In the genomic region with DNA sequence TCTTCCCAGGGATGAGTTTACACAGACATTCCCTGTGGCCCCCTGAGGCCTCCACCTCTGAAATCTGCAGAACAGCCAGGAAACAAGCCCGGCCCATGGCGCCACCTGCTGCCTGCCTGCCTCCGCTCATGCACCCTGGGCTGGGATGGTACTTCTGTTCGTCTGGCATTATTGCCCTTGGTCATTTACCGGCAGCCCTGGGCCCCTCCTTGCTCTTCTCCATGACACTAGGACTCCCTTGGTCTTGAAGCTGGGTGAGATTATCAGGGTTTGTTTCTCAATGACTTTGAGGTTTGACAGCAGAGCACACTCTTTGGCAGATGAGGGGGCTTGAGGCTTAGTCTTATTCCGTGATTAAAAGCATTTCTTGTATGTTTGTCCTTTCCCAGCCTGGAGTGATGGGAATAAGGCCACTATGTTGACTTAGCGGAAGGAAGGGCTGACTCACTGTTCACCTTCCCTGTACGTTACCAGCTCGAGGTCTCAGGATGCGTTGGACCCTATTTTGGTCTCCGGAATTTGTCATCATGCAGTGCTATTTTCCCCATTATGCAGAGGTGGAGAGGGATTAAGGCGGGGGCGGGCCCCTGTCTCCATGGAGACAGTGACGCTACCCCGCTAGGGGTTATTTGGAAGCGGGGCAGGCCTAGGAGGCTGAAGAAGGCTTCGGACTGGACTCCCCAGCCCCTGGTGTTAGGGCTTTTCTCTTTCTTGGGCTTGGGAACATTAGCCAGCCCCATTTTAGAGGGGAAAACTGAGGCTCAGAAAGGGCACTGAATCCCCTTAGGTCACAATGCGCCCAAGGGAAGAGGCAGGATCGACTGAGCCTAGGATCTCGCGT, we compare ENCODE assay signal across 8 cellular contexts. TPM values are rescaled to one million over a fixed set of nuclear protein-coding genes. Genes with fewer than 3 reads are reported as not detected.
DNase-seq lines count a peak whose midpoint lies in the region; ATAC-seq and TF ChIP-seq lines count a peak whose summit lies in the region.

No MANE protein-coding gene starts in this region.

- H3K36me3 Mint-ChIP-seq in CD8-positive, alpha-beta memory T cell = peaks cover 0 to 19% (median 4%) of the 10 kb centered on the region in 3 donors
- peaks cover 16% of the 10 kb centered on the region for H3K36me3 Mint-ChIP-seq in activated T-helper 1 cell treated with anti-CD3 and anti-CD28 coated beads, Interleukin-12 subunit alpha, Interleukin-12 subunit beta, Interleukin-2, Interleukin-4 antibody, amounts not matched to agents 30 ng/mL and 10 ng/mL and 1 ng/mL, durations not matched to agents 14 hours and 24 hours and 36 hours (ENCODE audit: low read depth)
- no peaks in the 10 kb centered on the region for H3K36me3 Mint-ChIP-seq in naive B cell
- peaks cover 13% of the 10 kb centered on the region for H3K36me3 Mint-ChIP-seq in stimulated activated memory B cell treated with anti-CD40 and anti-IgM and Interleukin-4, amounts not matched to agents 10 μg/mL and 1 μg/mL and 100 μg/mL, for 72 hours

- H2AFZ ChIP-seq in PC-3 (ENCODE audit: low read length) = peak overlapping the region; percentile 97
- H2AFZ ChIP-seq in fibroblast of lung (ENCODE audit: low read length) = peak overlapping the region; percentile 89

- peak overlapping the region; percentile 86 to 99 (median 98) for H3K27ac Mint-ChIP-seq in CD8-positive, alpha-beta memory T cell
- H3K27ac Mint-ChIP-seq in activated T-helper 1 cell treated with anti-CD3 and anti-CD28 coated beads, Interleukin-12 subunit alpha, Interleukin-12 subunit beta, Interleukin-2, Interleukin-4 antibody, amounts not matched to agents 30 ng/mL and 10 ng/mL and 1 ng/mL, durations not matched to agents 14 hours and 24 hours and 36 hours = peak overlapping the region; percentile 98
- H3K27ac Mint-ChIP-seq in naive B cell = peak overlapping the region; percentile 95 to 99 (median 97)
- peak overlapping the region; percentile 94 for H3K27ac Mint-ChIP-seq in stimulated activated memory B cell treated with anti-CD40 and anti-IgM and Interleukin-4, amounts not matched to agents 10 μg/mL and 1 μg/mL and 100 μg/mL, for 72 hours

- no peaks in the 10 kb centered on the region for H3K27me3 Mint-ChIP-seq in CD8-positive, alpha-beta memory T cell
- H3K27me3 Mint-ChIP-seq in activated T-helper 1 cell treated with anti-CD3 and anti-CD28 coated beads, Interleukin-12 subunit alpha, Interleukin-12 subunit beta, Interleukin-2, Interleukin-4 antibody, amounts not matched to agents 30 ng/mL and 10 ng/mL and 1 ng/mL, durations not matched to agents 14 hours and 24 hours and 36 hours (ENCODE audit: insufficient read depth) = peaks cover 4% of the 10 kb centered on the region
- no peaks in the 10 kb centered on the region for H3K27me3 Mint-ChIP-seq in naive B cell
- H3K27me3 Mint-ChIP-seq in stimulated activated memory B cell treated with anti-CD40 and anti-IgM and Interleukin-4, amounts not matched to agents 10 μg/mL and 1 μg/mL and 100 μg/mL, for 72 hours = no peaks in the 10 kb centered on the region

- peak overlapping the region; percentile 94 for H3K4me3 ChIP-seq in CD8-positive, alpha-beta memory T cell (ENCODE audit: low read length)
- H3K4me3 ChIP-seq in PC-3 (ENCODE audit: low read length) (peak overlapping the region; percentile 84), fibroblast of lung (replicated peaks in 1 of 4; ENCODE audit: control extremely low read depth in 1 of 4, insufficient read depth in 1 of 4, low read depth in 3 of 4, low read length in 4 of 4) (peak overlapping the region; percentile 68 to 92 (median 80))

- peak overlapping the region; percentile 82 for H3K27ac ChIP-seq in CD8-positive, alpha-beta memory T cell (ENCODE audit: low read depth, low read length)
- H3K27ac ChIP-seq in PC-3 (ENCODE audit: low read length) = peak overlapping the region; percentile 88
- H3K27ac ChIP-seq in fibroblast of lung (ENCODE audit: insufficient read depth, low read length) = peak overlapping the region; percentile 90

- peak overlapping the region; percentile 92 to 97 (median 96) for H3K4me3 Mint-ChIP-seq in CD8-positive, alpha-beta memory T cell
- peak overlapping the region; percentile 93 for H3K4me3 Mint-ChIP-seq in activated T-helper 1 cell treated with anti-CD3 and anti-CD28 coated beads, Interleukin-12 subunit alpha, Interleukin-12 subunit beta, Interleukin-2, Interleukin-4 antibody, amounts not matched to agents 30 ng/mL and 10 ng/mL and 1 ng/mL, durations not matched to agents 14 hours and 24 hours and 36 hours
- H3K4me3 Mint-ChIP-seq in naive B cell = peak overlapping the region; percentile 96 to 99 (median 98)
- H3K4me3 Mint-ChIP-seq in stimulated activated memory B cell treated with anti-CD40 and anti-IgM and Interleukin-4, amounts not matched to agents 10 μg/mL and 1 μg/mL and 100 μg/mL, for 72 hours = peak overlapping the region; percentile 99

- TF ChIP-seq CTCF in PC-3 (conservative IDR thresholded peaks at IDR 0.05; ENCODE audit: low read depth, low read length) (peak; percentile 69), fibroblast of lung (conservative IDR thresholded peaks at IDR 0.05 in 1 of 2, IDR thresholded peaks at IDR 0.05 in 1 of 2; ENCODE audit: low read depth in 1 of 2, low read length in 2 of 2) (peak; percentile 69 to 75)

- no peaks in the 10 kb centered on the region for H3F3A ChIP-seq in PC-3 (ENCODE audit: low read length, unreplicated experiment)

- H3K9ac ChIP-seq in PC-3 (ENCODE audit: low read length) (peak overlapping the region; percentile 86), fibroblast of lung (ENCODE audit: insufficient read depth, low read length) (peak overlapping the region; percentile 68)

- H3K79me2 ChIP-seq in PC-3 (ENCODE audit: low read length) (peaks cover 25% of the 10 kb centered on the region), fibroblast of lung (ENCODE audit: control insufficient read depth, insufficient read depth, low read length) (no peaks in the 10 kb centered on the region)

- H4K20me1 ChIP-seq in PC-3 (ENCODE audit: low read length) (no peaks in the 10 kb centered on the region), fibroblast of lung (ENCODE audit: control insufficient read depth, extremely low read depth, insufficient read depth, low read length) (no peaks in the 10 kb centered on the region)

- ATAC-seq in GM21360 (IDR thresholded peaks at IDR 0.05; ENCODE audit: unreplicated experiment) = peak; percentile 25
- peak; percentile 61 for ATAC-seq in PC-3
- peak; percentile 29 for ATAC-seq in naive B cell (ENCODE audit: low read depth in 2 of 2)
- ATAC-seq in stimulated activated memory B cell treated with anti-CD40 and anti-IgM and Interleukin-4, amounts not matched to agents 10 μg/mL and 1 μg/mL and 100 μg/mL, for 72 hours = peak; percentile 50

- BruUV-seq in PC-3 (replicated peaks; lab: Mats Ljungman, UMichigan) = TSS peak; percentile 58

- peaks cover 35 to 45% (median 42%) of the 10 kb centered on the region in 3 donors for H3K4me1 Mint-ChIP-seq in CD8-positive, alpha-beta memory T cell
- peaks cover 31% of the 10 kb centered on the region for H3K4me1 Mint-ChIP-seq in activated T-helper 1 cell treated with anti-CD3 and anti-CD28 coated beads, Interleukin-12 subunit alpha, Interleukin-12 subunit beta, Interleukin-2, Interleukin-4 antibody, amounts not matched to agents 30 ng/mL and 10 ng/mL and 1 ng/mL, durations not matched to agents 14 hours and 24 hours and 36 hours (ENCODE audit: low read depth)
- peaks cover 30 to 45% (median 31%) of the 10 kb centered on the region in 3 donors for H3K4me1 Mint-ChIP-seq in naive B cell
- peaks cover 45% of the 10 kb centered on the region for H3K4me1 Mint-ChIP-seq in stimulated activated memory B cell treated with anti-CD40 and anti-IgM and Interleukin-4, amounts not matched to agents 10 μg/mL and 1 μg/mL and 100 μg/mL, for 72 hours

- H3K36me3 ChIP-seq in CD8-positive, alpha-beta memory T cell (ENCODE audit: insufficient read depth, low read length) = no peaks in the 10 kb centered on the region
- H3K36me3 ChIP-seq in PC-3 (ENCODE audit: low read depth, low read length) = no peaks in the 10 kb centered on the region; the same call in none of the 2 replicates
- H3K36me3 ChIP-seq in fibroblast of lung (ENCODE audit: control insufficient read depth, insufficient read depth, low read length) = no peaks in the 10 kb centered on the region

- POLR2A ChIA-PET in CD8-positive, alpha-beta memory T cell (lab: Charles Lee) = interaction anchor here (1.0 kb wide), 1 partner anchor 316 kb away, joined by 3 read pairs; a partner anchor contains a TSS
- POLR2A ChIA-PET in PC-3 (lab: Charles Lee; ENCODE audit: unreplicated experiment) = no interaction called here

- DNase-seq in CD8-positive, alpha-beta memory T cell = peak; percentile 38 to 68 (median 44)
- DNase-seq in HUDEP-2 (lab: John Stamatoyannopoulos, UW; ENCODE audit: unreplicated experiment in 76 of 76) (peak in 64 of 76 experiments; percentile 13 to 76 (median 48)), PC-3 (peak; percentile 61), fibroblast of lung (ENCODE audit: low read depth in 2 of 2) (peak; percentile 50 to 79), naive B cell (peak; percentile 39)
- DNase-seq in activated T-helper 1 cell treated with anti-CD3 and anti-CD28 coated beads, Interleukin-12 subunit alpha, Interleukin-12 subunit beta, Interleukin-2, Interleukin-4 antibody, amounts not matched to agents 30 ng/mL and 10 ng/mL and 1 ng/mL, durations not matched to agents 14 hours and 24 hours and 36 hours (ENCODE audit: low spot score) = peak; percentile 49

- H3K9me2 ChIP-seq in PC-3 (replicated peaks; ENCODE audit: low read length) = no peaks in the 10 kb centered on the region

- H3K27me3 ChIP-seq in CD8-positive, alpha-beta memory T cell (ENCODE audit: insufficient read depth, low read length, poor library complexity, severe bottlenecking) = no peaks in the 10 kb centered on the region
- H3K27me3 ChIP-seq in PC-3 (ENCODE audit: low read length) (no peaks in the 10 kb centered on the region), fibroblast of lung (ENCODE audit: control insufficient read depth, insufficient read depth, low read length) (no peaks in the 10 kb centered on the region)

- H3K4me1 ChIP-seq in CD8-positive, alpha-beta memory T cell (ENCODE audit: insufficient read depth, low read length) = peaks cover 33% of the 10 kb centered on the region
- H3K4me1 ChIP-seq in PC-3 (ENCODE audit: insufficient read depth, low read length) (peaks cover 19% of the 10 kb centered on the region), fibroblast of lung (ENCODE audit: control insufficient read depth, extremely low read depth, insufficient read depth, low read length) (peaks cover 10% of the 10 kb centered on the region)

- no peaks in the 10 kb centered on the region for H3K9me3 Mint-ChIP-seq in CD8-positive, alpha-beta memory T cell
- H3K9me3 Mint-ChIP-seq in activated T-helper 1 cell treated with anti-CD3 and anti-CD28 coated beads, Interleukin-12 subunit alpha, Interleukin-12 subunit beta, Interleukin-2, Interleukin-4 antibody, amounts not matched to agents 30 ng/mL and 10 ng/mL and 1 ng/mL, durations not matched to agents 14 hours and 24 hours and 36 hours = no peaks in the 10 kb centered on the region
- no peaks in the 10 kb centered on the region for H3K9me3 Mint-ChIP-seq in naive B cell
- H3K9me3 Mint-ChIP-seq in stimulated activated memory B cell treated with anti-CD40 and anti-IgM and Interleukin-4, amounts not matched to agents 10 μg/mL and 1 μg/mL and 100 μg/mL, for 72 hours = no peaks in the 10 kb centered on the region

- no peaks in the 10 kb centered on the region for H3K9me3 ChIP-seq in CD8-positive, alpha-beta memory T cell (ENCODE audit: low read length)
- no peaks in the 10 kb centered on the region for H3K9me3 ChIP-seq in PC-3 (ENCODE audit: low read length)
- H3K9me3 ChIP-seq in fibroblast of lung (ENCODE audit: control insufficient read depth, insufficient read depth, low read depth, low read length) = no peaks in the 10 kb centered on the region

- intact Hi-C loops in PC-3 (cut with micrococcal nuclease) = loop anchor here (2.0 kb wide), 1 partner anchor 46 kb away; no protein-coding TSS in a partner anchor
- intact Hi-C loops in activated T-helper 1 cell treated with anti-CD3 and anti-CD28 coated beads, Interleukin-12 subunit alpha, Interleukin-12 subunit beta, Interleukin-2, Interleukin-4 antibody, amounts not matched to agents 30 ng/mL and 10 ng/mL and 1 ng/mL, durations not matched to agents 14 hours and 24 hours and 36 hours (cut with micrococcal nuclease) = loop anchor here (1.0 to 2.0 kb wide), 9 partner anchors 46 to 894 kb away; a partner anchor contains a TSS

- H3K4me2 ChIP-seq in PC-3 (ENCODE audit: low read length) = peak overlapping the region; percentile 100
- H3K4me2 ChIP-seq in fibroblast of lung (ENCODE audit: extremely low read depth, insufficient read depth, low read length) = peak overlapping the region; percentile 76

- CTCF ChIA-PET in CD8-positive, alpha-beta memory T cell (lab: Charles Lee) = interaction anchor here (1.3 to 1.9 kb wide), 4 partner anchors 16 to 264 kb away, joined by 3 to 6 read pairs (median 3); no protein-coding TSS in a partner anchor
- CTCF ChIA-PET in PC-3 (lab: Charles Lee) = interaction anchor here (0.6 kb wide), 1 partner anchor 171 kb away, joined by 3 read pairs; no protein-coding TSS in a partner anchor

RNA-seq across cellular contexts. Expression of a gene that starts 0.7 kb away (rescaled TPM):
- total RNA-seq in CD8-positive, alpha-beta memory T cell = 10 to 100 TPM; 30.7 to 31.3 TPM
- 17.4 TPM for polyA plus RNA-seq in CD8-positive, alpha-beta memory T cell
- 19.4 and 20.0 TPM in 2 replicates for total RNA-seq in PC-3 (2014; rRNA removed)
- 39.9 and 42.4 TPM in 2 replicates for total RNA-seq in activated T-helper 1 cell treated with anti-CD3 and anti-CD28 coated beads, Interleukin-12 subunit alpha, Interleukin-12 subunit beta, Interleukin-2, Interleukin-4 antibody, amounts not matched to agents 30 ng/mL and 10 ng/mL and 1 ng/mL, durations not matched to agents 14 hours and 24 hours and 36 hours
- 23.3 and 28.0 TPM in 2 replicates for total RNA-seq in fibroblast of lung
- polyA plus RNA-seq in fibroblast of lung = 14.4 and 18.7 TPM in 2 replicates
- 20.6 and 24.0 TPM in 2 replicates for polyA plus RNA-seq in fibroblast of lung (2012)
- 21.2 and 31.7 TPM in 2 replicates for polyA minus RNA-seq in fibroblast of lung (ENCODE audit: low replicate concordance)
- 10 to 100 TPM in 4 of 6 donors, 1 to 10 TPM in 2; 8.3 to 15.3 (median 12.3) TPM for polyA plus RNA-seq in naive B cell (ENCODE audit: low read depth in 6 of 6)

RNA-seq across cellular contexts. Expression of a gene that starts 58.6 kb away (rescaled TPM):
- 10 to 100 TPM; 16.5 to 17.7 TPM for total RNA-seq in CD8-positive, alpha-beta memory T cell
- polyA plus RNA-seq in CD8-positive, alpha-beta memory T cell = 7.7 TPM
- 10.9 and 14.2 TPM in 2 replicates for total RNA-seq in PC-3 (2014; rRNA removed)
- total RNA-seq in activated T-helper 1 cell treated with anti-CD3 and anti-CD28 coated beads, Interleukin-12 subunit alpha, Interleukin-12 subunit beta, Interleukin-2, Interleukin-4 antibody, amounts not matched to agents 30 ng/mL and 10 ng/mL and 1 ng/mL, durations not matched to agents 14 hours and 24 hours and 36 hours = 48.5 and 50.8 TPM in 2 replicates
- total RNA-seq in fibroblast of lung = 9.5 and 23.5 TPM in 2 replicates
- 8.3 and 11.9 TPM in 2 replicates for polyA plus RNA-seq in fibroblast of lung
- polyA plus RNA-seq in fibroblast of lung (2012) = 5.3 and 9.3 TPM in 2 replicates
- 58.7 and 136 TPM in 2 replicates for polyA minus RNA-seq in fibroblast of lung (ENCODE audit: low replicate concordance)
- 1 to 10 TPM in 5 of 6 donors, not detected in 1; 1.7 to 3.4 (median 2.9) TPM for polyA plus RNA-seq in naive B cell (ENCODE audit: low read depth in 6 of 6)

Comparison
In these comparisons a context has a peak if more than half of its experiments do, and no peak if none do; other contexts are left out.
1. Peak in every context shown above with its lines: DNase-seq, ATAC-seq, H3K4me3 ChIP-seq and H3K27ac ChIP-seq.